In genomic region chr17:33433581-33433980, GRCh38 we compare ENCODE assay signal across 5 cellular contexts.
"Had no signal": no experiment of that assay in that cellular context is flagged by ENCODE, and none has a peak within 500 bp of the region (broad histone marks: within the 10 kb centered on the region; RNA-seq: fewer than 3 reads in every experiment).

No MANE protein-coding gene starts in this region.

- ATAC-seq: HepG2, K562 had no signal

- DNase-seq: IMR-90, KBM-7 had no signal

- H3K27ac ChIP-seq: HL-60 had no signal

- H3K4me3 ChIP-seq: K562 had no signal
